Comparison of ENCODE assay signal across 2 cellular contexts in the genomic region with DNA sequence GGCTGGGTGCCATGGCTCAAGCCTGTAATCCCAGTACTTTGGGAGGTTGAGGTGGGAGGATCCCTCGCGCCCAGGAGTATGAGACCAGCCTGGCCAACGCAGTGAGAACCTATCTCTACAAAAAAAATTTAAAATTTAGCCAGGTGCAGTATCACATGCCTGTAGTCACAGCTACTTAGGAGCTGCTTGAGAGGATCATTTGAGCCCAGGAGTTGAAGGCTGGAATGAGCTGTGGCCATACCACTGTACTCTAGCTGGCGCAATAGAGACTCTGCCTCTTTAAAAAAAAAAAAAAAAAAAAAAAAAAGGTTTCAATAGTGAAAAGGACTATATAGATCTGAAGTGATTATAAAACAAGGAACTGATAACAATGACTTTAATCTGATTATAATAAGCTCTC.
TF ChIP-seq lines count a peak whose summit lies in the region.

No MANE protein-coding gene starts in this region.

TF ChIP-seq in HEK293T, 16 proteins besides CTCF, POLR2A, EP300 and RAD21:
- TF ChIP-seq NFRKB (IDR thresholded peaks at IDR 0.05) (no peak), ELF4 (IDR thresholded peaks at IDR 0.05) (no peak), HDGF (IDR thresholded peaks at IDR 0.05; ENCODE audit: borderline replicate concordance) (no peak), CTBP1 (IDR thresholded peaks at IDR 0.05; ENCODE audit: borderline replicate concordance) (no peak), BHLHE40 (IDR thresholded peaks at IDR 0.05; ENCODE audit: borderline replicate concordance) (no peak), ZNF384 (IDR thresholded peaks at IDR 0.05) (peak; percentile 74)
- TF ChIP-seq, protein P1, sequence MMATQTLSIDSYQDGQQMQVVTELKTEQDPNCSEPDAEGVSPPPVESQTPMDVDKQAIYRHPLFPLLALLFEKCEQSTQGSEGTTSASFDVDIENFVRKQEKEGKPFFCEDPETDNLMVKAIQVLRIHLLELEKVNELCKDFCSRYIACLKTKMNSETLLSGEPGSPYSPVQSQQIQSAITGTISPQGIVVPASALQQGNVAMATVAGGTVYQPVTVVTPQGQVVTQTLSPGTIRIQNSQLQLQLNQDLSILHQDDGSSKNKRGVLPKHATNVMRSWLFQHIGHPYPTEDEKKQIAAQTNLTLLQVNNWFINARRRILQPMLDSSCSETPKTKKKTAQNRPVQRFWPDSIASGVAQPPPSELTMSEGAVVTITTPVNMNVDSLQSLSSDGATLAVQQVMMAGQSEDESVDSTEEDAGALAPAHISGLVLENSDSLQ (IDR thresholded peaks at IDR 0.05) = no peak

TF ChIP-seq in GM12878, 131 proteins besides CTCF, POLR2A, EP300 and RAD21:
- TF ChIP-seq SPI1 (IDR thresholded peaks at IDR 0.05; ENCODE audit: borderline replicate concordance, insufficient read depth, low read depth, low read length) (no peak), HDAC2 (IDR thresholded peaks at IDR 0.05) (no peak), TCF3 (IDR thresholded peaks at IDR 0.05; ENCODE audit: borderline replicate concordance, insufficient read depth, low read depth, low read length) (no peak), ZNF384 (IDR thresholded peaks at IDR 0.05; ENCODE audit: borderline replicate concordance, low read depth, low read length) (peak; percentile 64)
- TF ChIP-seq, protein P2, sequence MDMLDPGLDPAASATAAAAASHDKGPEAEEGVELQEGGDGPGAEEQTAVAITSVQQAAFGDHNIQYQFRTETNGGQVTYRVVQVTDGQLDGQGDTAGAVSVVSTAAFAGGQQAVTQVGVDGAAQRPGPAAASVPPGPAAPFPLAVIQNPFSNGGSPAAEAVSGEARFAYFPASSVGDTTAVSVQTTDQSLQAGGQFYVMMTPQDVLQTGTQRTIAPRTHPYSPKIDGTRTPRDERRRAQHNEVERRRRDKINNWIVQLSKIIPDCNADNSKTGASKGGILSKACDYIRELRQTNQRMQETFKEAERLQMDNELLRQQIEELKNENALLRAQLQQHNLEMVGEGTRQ (IDR thresholded peaks at IDR 0.05; ENCODE audit: borderline replicate concordance, low read depth, low read length) = no peak
- TF ChIP-seq, protein P3, sequence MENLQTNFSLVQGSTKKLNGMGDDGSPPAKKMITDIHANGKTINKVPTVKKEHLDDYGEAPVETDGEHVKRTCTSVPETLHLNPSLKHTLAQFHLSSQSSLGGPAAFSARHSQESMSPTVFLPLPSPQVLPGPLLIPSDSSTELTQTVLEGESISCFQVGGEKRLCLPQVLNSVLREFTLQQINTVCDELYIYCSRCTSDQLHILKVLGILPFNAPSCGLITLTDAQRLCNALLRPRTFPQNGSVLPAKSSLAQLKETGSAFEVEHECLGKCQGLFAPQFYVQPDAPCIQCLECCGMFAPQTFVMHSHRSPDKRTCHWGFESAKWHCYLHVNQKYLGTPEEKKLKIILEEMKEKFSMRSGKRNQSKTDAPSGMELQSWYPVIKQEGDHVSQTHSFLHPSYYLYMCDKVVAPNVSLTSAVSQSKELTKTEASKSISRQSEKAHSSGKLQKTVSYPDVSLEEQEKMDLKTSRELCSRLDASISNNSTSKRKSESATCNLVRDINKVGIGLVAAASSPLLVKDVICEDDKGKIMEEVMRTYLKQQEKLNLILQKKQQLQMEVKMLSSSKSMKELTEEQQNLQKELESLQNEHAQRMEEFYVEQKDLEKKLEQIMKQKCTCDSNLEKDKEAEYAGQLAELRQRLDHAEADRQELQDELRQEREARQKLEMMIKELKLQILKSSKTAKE (IDR thresholded peaks at IDR 0.05; ENCODE audit: low read depth, poor library complexity, severe bottlenecking) = no peak
- TF ChIP-seq, protein P4, sequence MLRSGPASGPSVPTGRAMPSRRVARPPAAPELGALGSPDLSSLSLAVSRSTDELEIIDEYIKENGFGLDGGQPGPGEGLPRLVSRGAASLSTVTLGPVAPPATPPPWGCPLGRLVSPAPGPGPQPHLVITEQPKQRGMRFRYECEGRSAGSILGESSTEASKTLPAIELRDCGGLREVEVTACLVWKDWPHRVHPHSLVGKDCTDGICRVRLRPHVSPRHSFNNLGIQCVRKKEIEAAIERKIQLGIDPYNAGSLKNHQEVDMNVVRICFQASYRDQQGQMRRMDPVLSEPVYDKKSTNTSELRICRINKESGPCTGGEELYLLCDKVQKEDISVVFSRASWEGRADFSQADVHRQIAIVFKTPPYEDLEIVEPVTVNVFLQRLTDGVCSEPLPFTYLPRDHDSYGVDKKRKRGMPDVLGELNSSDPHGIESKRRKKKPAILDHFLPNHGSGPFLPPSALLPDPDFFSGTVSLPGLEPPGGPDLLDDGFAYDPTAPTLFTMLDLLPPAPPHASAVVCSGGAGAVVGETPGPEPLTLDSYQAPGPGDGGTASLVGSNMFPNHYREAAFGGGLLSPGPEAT (IDR thresholded peaks at IDR 0.05; ENCODE audit: low read depth) = no peak
TF ChIP-seq in GM12878: peak in this region for 1.
